Comparison of ENCODE assay signal across 8 cellular contexts in the genomic region with DNA sequence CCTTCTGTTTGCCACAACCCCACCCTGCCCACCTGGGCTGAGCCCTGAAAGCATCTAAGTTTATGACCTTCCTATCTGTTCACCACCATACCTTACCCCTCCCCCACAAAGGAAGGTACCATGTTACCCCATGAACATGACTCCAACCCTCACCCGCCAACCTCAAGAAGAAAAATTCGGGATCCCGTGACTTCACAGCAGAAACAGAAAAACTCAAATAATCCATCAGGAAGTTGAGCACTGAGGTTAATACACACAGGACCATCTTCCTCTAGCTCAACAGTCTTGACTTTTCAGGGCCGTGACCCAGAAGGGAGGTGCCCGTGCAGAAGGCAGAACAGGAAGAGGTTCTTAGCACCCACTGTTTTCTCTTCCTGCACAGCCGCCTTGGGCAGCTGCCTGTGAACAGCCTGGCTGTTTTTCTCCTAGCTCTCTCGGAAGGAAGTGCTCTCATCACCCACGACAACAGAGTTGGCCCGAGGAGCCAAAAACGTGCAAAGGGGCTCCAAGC.
DNase-seq lines count a peak whose midpoint lies in the region; ATAC-seq, FAIRE-seq and TF ChIP-seq lines count a peak whose summit lies in the region.

No MANE protein-coding gene starts in this region.

- peaks cover 44% of the 10 kb centered on the region for H3K79me2 ChIP-seq in DOHH2 (ENCODE audit: control insufficient read depth, low read length)

- H4K20me1 ChIP-seq in DOHH2 (ENCODE audit: control insufficient read depth, insufficient read depth, low read depth, low read length) = no peaks in the 10 kb centered on the region

- WGBS in pancreas, 2 donors = 65 to 68% methylated on average over 10 of the region's 10 CpGs

- TF ChIP-seq CTCF in DOHH2 (IDR thresholded peaks at IDR 0.05; ENCODE audit: low read depth, low read length, poor library complexity, severe bottlenecking) (no peak), dorsolateral prefrontal cortex (IDR thresholded peaks at IDR 0.05 in 54 of 56, conservative IDR thresholded peaks at IDR 0.05 in 2 of 56; ENCODE audit: low read depth in 1 of 56, partially characterized antibody in 56 of 56) (no peak), pancreas (IDR thresholded peaks at IDR 0.05) (no peak)

- H3K36me3 ChIP-seq in DOHH2 (ENCODE audit: control insufficient read depth, low read length) = no peaks in the 10 kb centered on the region
- no peaks in the 10 kb centered on the region for H3K36me3 ChIP-seq in pancreas

- peak overlapping the region; percentile 68 for H3K4me3 ChIP-seq in DOHH2 (ENCODE audit: low read length)
- peak overlapping the region in 34 of 59 donors; percentile 1 to 49 (median 26) for H3K4me3 ChIP-seq in dorsolateral prefrontal cortex
- H3K4me3 ChIP-seq in pancreas = no peak overlapping the region

- peak; percentile 57 for ATAC-seq in HG02885 (IDR thresholded peaks at IDR 0.05; ENCODE audit: poor library complexity, unreplicated experiment)
- peak in 3 of 4 donors; percentile 37 to 76 (median 70) for ATAC-seq in pancreas

- peak in 3 of 4 experiments; percentile 15 to 69 (median 60) for DNase-seq in activated CD4-positive, CD25-positive, alpha-beta regulatory T cell (lab: John Stamatoyannopoulos, UW)
- DNase-seq in dorsolateral prefrontal cortex = peak in 6 of 10 donors; percentile 21 to 54 (median 49)
- DNase-seq in pancreas = peak in 1 of 6 donors; percentile 39
- DNase-seq in erythroblast (lab: John Stamatoyannopoulos, UW) = no peak
- no peak for DNase-seq in NCI-H82 treated with DMSO at 0.1 percent for 48 hours (lab: John Stamatoyannopoulos, UW; ENCODE audit: unreplicated experiment)
- no peak for DNase-seq in epidermal melanocyte (ENCODE audit: insufficient read length, low spot score)

- H3K9me3 ChIP-seq in DOHH2 (ENCODE audit: control insufficient read depth, insufficient read depth, low read length) (no peaks in the 10 kb centered on the region), pancreas (no peaks in the 10 kb centered on the region)

- no peak for TF ChIP-seq POLR2A in erythroblast (IDR thresholded peaks at IDR 0.05; ENCODE audit: low read length)

- intact Hi-C loops in dorsolateral prefrontal cortex (cut with DNase I) = no loop called here
- intact Hi-C loops in pancreas (cut with DNase I) = no loop called here

- no peaks in the 10 kb centered on the region for H3K9me2 ChIP-seq in DOHH2 (replicated peaks; ENCODE audit: control insufficient read depth, low read length)

- H3K27ac ChIP-seq in DOHH2 (ENCODE audit: low read depth, low read length) (peak overlapping the region; percentile 80), dorsolateral prefrontal cortex (peak overlapping the region in 21 of 59 donors; percentile 2 to 53 (median 37)), pancreas (peak overlapping the region in 2 of 4 donors; percentile 12 to 44)

- H3K4me1 ChIP-seq in DOHH2 (ENCODE audit: control insufficient read depth, low read length) (peaks cover 73% of the 10 kb centered on the region), pancreas (peaks cover 0 to 3% (median 0%) of the 10 kb centered on the region in 3 donors)

- H3K27me3 ChIP-seq in DOHH2 (ENCODE audit: control insufficient read depth, low read length) (no peaks in the 10 kb centered on the region), dorsolateral prefrontal cortex (peaks cover 0 to 3% (median 0%) of the 10 kb centered on the region in 45 donors), pancreas (no peaks in the 10 kb centered on the region)

- H3F3A ChIP-seq in DOHH2 (ENCODE audit: control insufficient read depth, insufficient read depth) = peaks cover 6% of the 10 kb centered on the region

- no peak for FAIRE-seq in pancreas (lab: Jason Lieb, UNC)

- H3K4me2 ChIP-seq in DOHH2 (ENCODE audit: low read length) = peak overlapping the region; percentile 87

Comparison
In these comparisons a context has a peak if more than half of its experiments do, and no peak if none do; other contexts are left out.
1. H3K4me3 ChIP-seq: peak in DOHH2 (single experiment) and dorsolateral prefrontal cortex (34 of 59); none in pancreas (0 of 4).
2. DNase-seq: peak in activated CD4-positive, CD25-positive, alpha-beta regulatory T cell (3 of 4) and dorsolateral prefrontal cortex (6 of 10); none in erythroblast (0 of 2), NCI-H82 treated with DMSO at 0.1 percent for 48 hours (single experiment) and epidermal melanocyte (single experiment).